Comparison of ENCODE assay signal across 13 cellular contexts in the genomic region with DNA sequence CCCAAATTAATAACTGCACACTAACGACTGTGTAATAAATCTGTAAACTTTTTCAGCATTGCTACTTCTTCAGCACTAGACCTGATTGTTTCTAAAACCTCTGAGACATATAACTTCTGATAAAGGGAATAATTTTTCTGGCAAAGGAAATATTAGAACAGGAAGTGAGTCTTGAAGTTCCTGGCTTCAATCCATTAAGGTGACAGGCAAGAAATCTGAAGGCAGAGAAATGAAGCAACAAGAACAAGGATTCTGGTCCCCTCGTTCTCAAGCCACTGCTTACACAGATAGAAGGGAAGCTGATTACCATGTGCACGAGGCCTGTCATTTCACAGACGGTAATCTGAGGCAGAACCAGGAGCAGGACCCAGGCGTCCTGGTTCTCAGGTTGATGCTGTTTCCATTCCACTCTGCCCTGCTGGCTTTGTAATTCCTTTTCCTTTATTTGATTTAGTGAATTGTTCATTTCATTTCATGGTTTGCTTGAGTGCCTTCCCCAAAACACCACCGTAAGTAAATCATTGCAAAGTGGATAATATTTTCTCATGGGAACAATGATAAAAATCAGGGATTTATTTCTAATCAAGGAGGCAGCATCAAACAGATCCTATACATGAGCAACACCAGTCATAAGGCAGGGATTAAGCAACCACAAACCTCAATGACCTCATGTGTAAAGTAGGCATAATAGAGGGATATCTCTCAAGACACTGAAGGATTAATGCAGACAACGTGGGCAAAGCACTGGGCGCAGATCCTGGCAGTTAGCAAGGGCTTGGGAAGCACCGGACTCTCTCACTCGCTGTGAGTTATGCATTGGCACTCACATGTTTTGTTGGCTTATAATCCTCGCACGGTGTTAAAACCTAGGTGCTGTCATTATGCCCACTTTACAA.
DNase-seq lines count a peak whose midpoint lies in the region; ATAC-seq, FAIRE-seq and TF ChIP-seq lines count a peak whose summit lies in the region.
"Had no signal": no experiment of that assay in that cellular context is flagged by ENCODE, and none has a peak within 500 bp of the region (broad histone marks: within the 10 kb centered on the region; RNA-seq: fewer than 3 reads in every experiment).

No MANE protein-coding gene starts in this region.

- H3K9me3 ChIP-seq in left ventricle myocardium inferior (replicated peaks) = no peaks in the 10 kb centered on the region
- no peaks in the 10 kb centered on the region for H3K9me3 ChIP-seq in right cardiac atrium (ENCODE audit: control insufficient read depth, low read length)
- no peaks in the 10 kb centered on the region for H3K9me3 ChIP-seq in HAP-1
- H3K9me3 ChIP-seq: SJCRH30, spleen had no signal

- DNase-seq in left ventricle myocardium inferior (no peak), right cardiac atrium (no peak), amniotic epithelial cell (ENCODE audit: low read depth) (peak; percentile 99), foreskin keratinocyte (peak; percentile 90 to 95), urothelium cell line (ENCODE audit: low spot score) (peak; percentile 57), NCI-H2107 (lab: John Stamatoyannopoulos, UW) (no peak), HAP-1 (ENCODE audit: low spot score in 2 of 2) (no peak)
- DNase-seq: activated CD4-positive, alpha-beta T cell treated with anti-CD3 and anti-CD28 coated beads for 4 hours; Karpas-422; spleen had no signal

- no peak for TF ChIP-seq CTCF in left ventricle myocardium inferior (IDR thresholded peaks at IDR 0.05; ENCODE audit: borderline replicate concordance)
- no peak for TF ChIP-seq CTCF in foreskin keratinocyte (conservative IDR thresholded peaks at IDR 0.05)

- no peak overlapping the region for H3K4me3 ChIP-seq in left ventricle myocardium inferior
- H3K4me3 ChIP-seq in right cardiac atrium (ENCODE audit: low read length) = no peak overlapping the region
- H3K4me3 ChIP-seq in HAP-1 = no peak overlapping the region
- H3K4me3 ChIP-seq: SJCRH30, spleen had no signal

- H3K27me3 ChIP-seq in left ventricle myocardium inferior (ENCODE audit: low read depth) (peaks cover 40% of the 10 kb centered on the region), right cardiac atrium (ENCODE audit: control insufficient read depth, insufficient read depth) (no peaks in the 10 kb centered on the region), foreskin keratinocyte (no peaks in the 10 kb centered on the region), HAP-1 (ENCODE audit: low read depth) (no peaks in the 10 kb centered on the region)
- H3K27me3 ChIP-seq: SJCRH30 had no signal

- H3K27ac ChIP-seq in left ventricle myocardium inferior (replicated peaks) (peak overlapping the region; percentile 6), right cardiac atrium (ENCODE audit: low read length) (no peak overlapping the region), foreskin keratinocyte (peak overlapping the region; percentile 45)
- H3K27ac ChIP-seq: SJCRH30, spleen had no signal

- intact Hi-C loops in left ventricle myocardium inferior (cut with micrococcal nuclease) = no loop called here
- intact Hi-C loops in right cardiac atrium (cut with DNase I) = no loop called here

- no peak for ATAC-seq in right cardiac atrium
- peak; percentile 96 for ATAC-seq in foreskin keratinocyte
- ATAC-seq in GM19452 (IDR thresholded peaks at IDR 0.05; ENCODE audit: unreplicated experiment) = no peak

- H3K4me1 ChIP-seq in left ventricle myocardium inferior (no peaks in the 10 kb centered on the region), right cardiac atrium (ENCODE audit: control insufficient read depth, insufficient read depth, low read length) (no peaks in the 10 kb centered on the region), foreskin keratinocyte (peaks cover 16% of the 10 kb centered on the region), HAP-1 (no peaks in the 10 kb centered on the region)
- H3K4me1 ChIP-seq: SJCRH30, spleen had no signal

- H3K36me3 ChIP-seq in left ventricle myocardium inferior (no peaks in the 10 kb centered on the region), HAP-1 (replicated peaks) (no peaks in the 10 kb centered on the region)
- H3K36me3 ChIP-seq: SJCRH30, spleen had no signal

- FAIRE-seq in urothelium cell line (lab: Jason Lieb, UNC) = no peak
- FAIRE-seq: G401.6 had no signal

- in situ Hi-C loops in HAP-1 (cut with MboI; ENCODE audit: low sequenced_read_pairs) = no loop called here

- 64% methylated on average over 12 of the region's 12 CpGs for WGBS in right cardiac atrium

Comparison
In these comparisons a context has a peak if more than half of its experiments do, and no peak if none do; other contexts are left out.
1. DNase-seq: peak in amniotic epithelial cell (single experiment), foreskin keratinocyte (2 of 2) and urothelium cell line (single experiment); none in left ventricle myocardium inferior (single experiment), right cardiac atrium (0 of 3), NCI-H2107 (single experiment) and HAP-1 (0 of 2).